Comparison of ENCODE assay signal across 31 cellular contexts in genomic region chr13:109246001-109246400, GRCh38.
"Had no signal": no experiment of that assay in that cellular context is flagged by ENCODE, and none has a peak within 500 bp of the region (broad histone marks: within the 10 kb centered on the region; RNA-seq: fewer than 3 reads in every experiment).

No MANE protein-coding gene starts in this region.

- H3K4me1 Mint-ChIP-seq: activated CD4-positive, alpha-beta T cell treated with anti-CD3 and anti-CD28 coated beads, Interleukin-2, amount 10 ng/mL, durations not matched to agents 7 days and 5 days; activated T-helper 17 cell treated with anti-CD3 and anti-CD28 coated beads, Interleukin-2, amount 50 U/mL, for 72 hours; naive B cell; nephron progenitor cell; stimulated activated memory B cell treated with anti-CD40 and anti-IgM and Interleukin-4, amounts not matched to agents 10 μg/mL and 1 μg/mL and 100 μg/mL, for 72 hours; stimulated activated naive CD8-positive, alpha-beta T cell treated with anti-CD3 and anti-CD28 coated beads, Interleukin-15, amount 100 ng/mL, for 72 hours; T-helper 17 cell had no signal

- H3K4me1 ChIP-seq: pancreas, prostate gland, upper lobe of right lung had no signal

- H3K36me3 ChIP-seq: esophagus squamous epithelium, heart right ventricle, left ventricle myocardium inferior, pancreas, prostate gland, upper lobe of right lung had no signal

- DNase-seq: activated CD4-positive, alpha-beta T cell treated with anti-CD3 and anti-CD28 coated beads for 1 hour; activated CD4-positive, alpha-beta T cell treated with anti-CD3 and anti-CD28 coated beads, Interleukin-2, amount 10 ng/mL, durations not matched to agents 7 days and 5 days; activated CD8-positive, alpha-beta T cell treated with anti-CD3 and anti-CD28 coated beads for 36 hours; activated gamma-delta T cell treated with Interleukin-2 at 50 U/mL for 16 hours; activated naive CD4-positive, alpha-beta T cell treated with anti-CD3 and anti-CD28 coated beads, Interleukin-2, amount 50 U/mL, for 16 hours; activated T-cell treated with anti-CD3 and anti-CD28 coated beads, Interleukin-2, amount 50 U/mL, for 4 hours; amygdala; effector memory CD8-positive, alpha-beta T cell; esophagus squamous epithelium; foreskin melanocyte; heart right ventricle; left ventricle myocardium inferior; naive B cell; nephron progenitor cell; pancreas; retina; stimulated activated CD4-positive, alpha-beta T cell treated with anti-CD3 and anti-CD28 coated beads, Interleukin-1b, Interleukin-23, amount 100 ng/mL, for 48 hours; stimulated activated CD4-positive, alpha-beta T cell treated with anti-CD3 and anti-CD28 coated beads, Interleukin-4, amount 100 ng/mL, for 4 hours; stimulated activated CD8-positive, alpha-beta memory T cell treated with anti-CD3 and anti-CD28 coated beads, Interleukin-4, amount 100 ng/mL, for 48 hours; stimulated activated naive CD8-positive, alpha-beta T cell treated with anti-CD3 and anti-CD28 coated beads, Interleukin-15, amount 100 ng/mL, for 72 hours; substantia nigra; T-helper 17 cell; T1000; upper lobe of right lung had no signal

- H3K27ac Mint-ChIP-seq: activated CD4-positive, alpha-beta T cell treated with anti-CD3 and anti-CD28 coated beads, Interleukin-2, amount 10 ng/mL, durations not matched to agents 7 days and 5 days; activated CD8-positive, alpha-beta T cell treated with anti-CD3 and anti-CD28 coated beads for 36 hours; activated T-helper 17 cell treated with anti-CD3 and anti-CD28 coated beads, Interleukin-2, amount 50 U/mL, for 72 hours; effector memory CD8-positive, alpha-beta T cell; naive B cell; nephron progenitor cell; stimulated activated memory B cell treated with anti-CD40 and anti-IgM and Interleukin-4, amounts not matched to agents 10 μg/mL and 1 μg/mL and 100 μg/mL, for 72 hours; stimulated activated naive CD8-positive, alpha-beta T cell treated with anti-CD3 and anti-CD28 coated beads, Interleukin-15, amount 100 ng/mL, for 72 hours; T-helper 17 cell had no signal

- ATAC-seq: activated CD8-positive, alpha-beta T cell treated with anti-CD3 and anti-CD28 coated beads for 36 hours; activated T-cell treated with anti-CD3 and anti-CD28 coated beads, Interleukin-2, amount 50 U/mL, for 4 hours; activated T-helper 17 cell treated with anti-CD3 and anti-CD28 coated beads, Interleukin-2, amount 50 U/mL, for 72 hours; effector memory CD8-positive, alpha-beta T cell; heart right ventricle; pancreas; sciatic nerve; stimulated activated memory B cell treated with anti-CD40 and anti-IgM and Interleukin-4, amounts not matched to agents 10 μg/mL and 1 μg/mL and 100 μg/mL, for 72 hours; stimulated activated naive CD8-positive, alpha-beta T cell treated with anti-CD3 and anti-CD28 coated beads, Interleukin-15, amount 100 ng/mL, for 72 hours; T-helper 17 cell; upper lobe of right lung had no signal

- H3K27me3 ChIP-seq: esophagus squamous epithelium, heart right ventricle, pancreas, upper lobe of right lung had no signal

- H3K27ac ChIP-seq: coronary artery, esophagus squamous epithelium, heart right ventricle, pancreas, prostate gland, upper lobe of right lung had no signal

- H3K27me3 Mint-ChIP-seq: activated CD4-positive, alpha-beta T cell treated with anti-CD3 and anti-CD28 coated beads, Interleukin-2, amount 10 ng/mL, durations not matched to agents 7 days and 5 days; effector memory CD8-positive, alpha-beta T cell; T-helper 17 cell had no signal

- H3K4me2 ChIP-seq: smooth muscle cell had no signal

- H3K9me3 Mint-ChIP-seq: activated CD4-positive, alpha-beta T cell treated with anti-CD3 and anti-CD28 coated beads, Interleukin-2, amount 10 ng/mL, durations not matched to agents 7 days and 5 days; stimulated activated naive CD8-positive, alpha-beta T cell treated with anti-CD3 and anti-CD28 coated beads, Interleukin-15, amount 100 ng/mL, for 72 hours had no signal

- H3K4me3 ChIP-seq: coronary artery, esophagus squamous epithelium, heart right ventricle, left ventricle myocardium inferior, lung, pancreas, prostate gland, smooth muscle cell, upper lobe of right lung had no signal

- H3K36me3 Mint-ChIP-seq: naive B cell; stimulated activated memory B cell treated with anti-CD40 and anti-IgM and Interleukin-4, amounts not matched to agents 10 μg/mL and 1 μg/mL and 100 μg/mL, for 72 hours had no signal

- H3K4me3 Mint-ChIP-seq: activated CD4-positive, alpha-beta T cell treated with anti-CD3 and anti-CD28 coated beads, Interleukin-2, amount 10 ng/mL, durations not matched to agents 7 days and 5 days; activated CD8-positive, alpha-beta T cell treated with anti-CD3 and anti-CD28 coated beads for 36 hours; activated T-cell treated with anti-CD3 and anti-CD28 coated beads, Interleukin-2, amount 50 U/mL, for 4 hours; activated T-helper 17 cell treated with anti-CD3 and anti-CD28 coated beads, Interleukin-2, amount 50 U/mL, for 72 hours; effector memory CD8-positive, alpha-beta T cell; naive B cell; nephron progenitor cell; stimulated activated memory B cell treated with anti-CD40 and anti-IgM and Interleukin-4, amounts not matched to agents 10 μg/mL and 1 μg/mL and 100 μg/mL, for 72 hours; stimulated activated naive CD8-positive, alpha-beta T cell treated with anti-CD3 and anti-CD28 coated beads, Interleukin-15, amount 100 ng/mL, for 72 hours; T-helper 17 cell had no signal

- H3K9me3 ChIP-seq: pancreas, prostate gland, upper lobe of right lung had no signal
